ENCODE assay signal across 1 cellular context in genomic region chr18:63422087-63422861, GRCh38.
A peak's percentile ranks its signal among the peaks of the same experiment; 100 is the strongest.
TF ChIP-seq lines count a peak whose summit lies in the region.

Gene VPS4B (minus strand): TSS chr18:63422476. CDS start chr18:63422259, 217 bp downstream.

TF ChIP-seq in GM12878, 131 proteins besides CTCF, POLR2A, EP300 and RAD21 (continued from another document and continues in another):
- TF ChIP-seq RELB (IDR thresholded peaks at IDR 0.05; ENCODE audit: low read depth) (peak; percentile 60; the same call in 1 of the 2 replicates), CHD4 (IDR thresholded peaks at IDR 0.05) (no peak), YY1 (IDR thresholded peaks at IDR 0.05; ENCODE audit: low read depth, low read length) (0 out of 2 replicates have a peak, but pooled peaks have one; percentile 64), CUX1 (IDR thresholded peaks at IDR 0.05; ENCODE audit: insufficient replicate concordance, low read depth, low read length) (no peak), MEF2B (IDR thresholded peaks at IDR 0.05; ENCODE audit: partially characterized antibody, poor library complexity, severe bottlenecking) (peak; percentile 89), POLR2AphosphoS2 (IDR thresholded peaks at IDR 0.05; ENCODE audit: low read depth, low read length) (peak; percentile 90), SIX5 (IDR thresholded peaks at IDR 0.05; ENCODE audit: low read depth, low read length, severe bottlenecking) (peak; percentile 81), EGR1 (IDR thresholded peaks at IDR 0.05; ENCODE audit: borderline replicate concordance in 1 of 2, low read depth in 2 of 2, low read length in 2 of 2) (peak in 1 of 2 experiments; percentile 65; a peak in 1 of 3 replicates), RELA (IDR thresholded peaks at IDR 0.05; ENCODE audit: borderline replicate concordance, partially characterized antibody) (peak; percentile 62), STAT1 (conservative IDR thresholded peaks at IDR 0.05) (no peak), STAT3 (IDR thresholded peaks at IDR 0.05; ENCODE audit: low read depth, low read length) (no peak; the same call in none of the 2 replicates), TBL1XR1 (IDR thresholded peaks at IDR 0.05; ENCODE audit: low read depth, low read length) (no peak), E4F1 (IDR thresholded peaks at IDR 0.05; ENCODE audit: borderline replicate concordance, partially characterized antibody) (peak; percentile 96), CREM (IDR thresholded peaks at IDR 0.05; ENCODE audit: low read depth) (peak; percentile 99), YBX1 (IDR thresholded peaks at IDR 0.05) (no peak), TAF1 (IDR thresholded peaks at IDR 0.05; ENCODE audit: borderline replicate concordance, low read depth, low read length) (peak; percentile 56; the same call in 1 of the 2 replicates), SUZ12 (IDR thresholded peaks at IDR 0.05; ENCODE audit: unreplicated experiment) (no peak), ZNF622 (IDR thresholded peaks at IDR 0.05) (no peak), SP1 (IDR thresholded peaks at IDR 0.05; ENCODE audit: low read depth, low read length) (peak; percentile 92), IRF5 (IDR thresholded peaks at IDR 0.05; ENCODE audit: borderline replicate concordance) (no peak), ZNF207 (IDR thresholded peaks at IDR 0.05; ENCODE audit: borderline replicate concordance) (peak; percentile 40; the same call in 1 of the 2 replicates), PML (IDR thresholded peaks at IDR 0.05; ENCODE audit: low read length) (peak; percentile 93), EZH2 (IDR thresholded peaks at IDR 0.05; ENCODE audit: borderline replicate concordance, control insufficient read depth, low read depth, low read length) (no peak), SMARCA5 (IDR thresholded peaks at IDR 0.05) (peak; percentile 76; the same call in 1 of the 2 replicates), SPI1 (IDR thresholded peaks at IDR 0.05; ENCODE audit: borderline replicate concordance, insufficient read depth, low read depth, low read length) (peak; percentile 54; the same call in 1 of the 2 replicates), ZSCAN29 (IDR thresholded peaks at IDR 0.05) (no peak), NBN (IDR thresholded peaks at IDR 0.05) (peak; percentile 89), PBX3 (IDR thresholded peaks at IDR 0.05; ENCODE audit: insufficient replicate concordance, low read depth, low read length) (no peak), E2F4 (IDR thresholded peaks at IDR 0.05; ENCODE audit: low read depth, low read length) (no peak), ATF3 (IDR thresholded peaks at IDR 0.05; ENCODE audit: borderline replicate concordance, extremely low read depth, low read depth, low read length) (peak; percentile 80; the same call in 1 of the 2 replicates), ZNF24 (IDR thresholded peaks at IDR 0.05) (no peak), TCF12 (IDR thresholded peaks at IDR 0.05; ENCODE audit: low read depth, low read length) (peak; percentile 36; the same call in 1 of the 2 replicates), RBBP5 (conservative IDR thresholded peaks at IDR 0.05) (no peak), SMC3 (IDR thresholded peaks at IDR 0.05; ENCODE audit: borderline replicate concordance, low read length) (no peak), HSF1 (IDR thresholded peaks at IDR 0.05; ENCODE audit: low read depth, low read length) (no peak), ESRRA (IDR thresholded peaks at IDR 0.05; ENCODE audit: low read length) (peak; percentile 43; the same call in 1 of the 2 replicates), MAX (IDR thresholded peaks at IDR 0.05; ENCODE audit: low read depth, low read length) (0 out of 2 replicates have a peak, but pooled peaks have one; percentile 41), BCL11A (IDR thresholded peaks at IDR 0.05; ENCODE audit: low read depth, low read length) (no peak), FOXM1 (IDR thresholded peaks at IDR 0.05; ENCODE audit: low read depth, low read length) (no peak), GATAD2B (conservative IDR thresholded peaks at IDR 0.05; ENCODE audit: low read depth) (0 out of 2 replicates have a peak, but pooled peaks have one; percentile 26), WRNIP1 (IDR thresholded peaks at IDR 0.05; ENCODE audit: borderline replicate concordance, low read depth, low read length) (no peak), ZZZ3 (IDR thresholded peaks at IDR 0.05; ENCODE audit: control insufficient read depth, insufficient read length, low read depth) (no peak), MLLT1 (IDR thresholded peaks at IDR 0.05) (no peak; the same call in none of the 2 replicates), MYB (IDR thresholded peaks at IDR 0.05; ENCODE audit: borderline replicate concordance, low read depth, low read length) (no peak), IRF3 (IDR thresholded peaks at IDR 0.05) (0 out of 2 replicates have a peak, but pooled peaks have one; percentile 51), ZNF384 (IDR thresholded peaks at IDR 0.05; ENCODE audit: borderline replicate concordance, low read depth, low read length) (no peak)
